Comparison of ENCODE assay signal across 9 cellular contexts in the genomic region with DNA sequence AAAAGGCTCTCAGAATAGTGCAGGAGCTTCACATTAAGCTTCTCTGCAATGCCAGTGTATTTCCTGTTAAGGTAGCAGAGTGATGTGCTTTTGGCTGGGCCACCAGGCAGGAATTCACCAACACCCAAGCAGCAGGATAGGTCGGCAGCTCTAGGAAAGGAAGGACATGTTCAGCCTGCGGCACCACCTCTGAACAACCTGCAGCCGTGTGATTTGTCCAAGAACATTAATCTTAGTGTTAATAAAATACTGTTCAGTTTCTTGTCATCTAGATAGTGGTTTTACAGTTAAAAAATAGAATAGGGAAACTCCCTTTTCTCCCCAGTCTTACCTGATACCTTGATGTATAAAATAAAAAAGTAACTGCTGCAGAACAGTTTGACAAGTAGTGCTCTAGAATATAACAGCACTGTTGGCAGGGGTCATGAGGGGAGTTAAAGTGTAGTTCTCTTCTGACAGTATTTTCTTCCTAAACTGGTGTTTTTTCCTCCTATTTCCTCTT. TPM values are rescaled to one million over a fixed set of nuclear protein-coding genes. Genes with fewer than 3 reads are reported as not detected.
DNase-seq lines count a peak whose midpoint lies in the region; ATAC-seq and TF ChIP-seq lines count a peak whose summit lies in the region.
"Had no signal": no experiment of that assay in that cellular context is flagged by ENCODE, and none has a peak within 500 bp of the region (broad histone marks: within the 10 kb centered on the region; RNA-seq: fewer than 3 reads in every experiment).

No MANE protein-coding gene starts in this region.

- H4K5ac ChIP-seq in mesendoderm (ENCODE audit: low read length): no peak overlapping the region

- peak; percentile 47 for ATAC-seq in GM18861 (IDR thresholded peaks at IDR 0.05; ENCODE audit: unreplicated experiment)
- peak; percentile 33 for ATAC-seq in GM23338
- ATAC-seq in activated B cell treated with CpG ODN at 0.5 μM for 24 hours (ENCODE audit: low read depth): no peak
- no peak for ATAC-seq in HG03045 (IDR thresholded peaks at IDR 0.05; ENCODE audit: unreplicated experiment)
- no peak for ATAC-seq in gastrocnemius medialis
- ATAC-seq in GM21576 (IDR thresholded peaks at IDR 0.05; ENCODE audit: unreplicated experiment): no peak

- H2BK5ac ChIP-seq in mesendoderm (ENCODE audit: low read length): no peak overlapping the region

- TF ChIP-seq CTCF in GM23338 (conservative IDR thresholded peaks at IDR 0.05; ENCODE audit: low read depth in 2 of 2) (no peak), activated B cell treated with CpG ODN at 0.5 μM for 24 hours (IDR thresholded peaks at IDR 0.05) (no peak), gastrocnemius medialis (IDR thresholded peaks at IDR 0.05 in 4 of 5, conservative IDR thresholded peaks at IDR 0.05 in 1 of 5) (no peak)

- no peaks in the 10 kb centered on the region for H3K9me3 ChIP-seq in gastrocnemius medialis

- no peak overlapping the region for H4K8ac ChIP-seq in mesendoderm (ENCODE audit: low read depth, low read length)

- no peak overlapping the region for H3K4ac ChIP-seq in mesendoderm (ENCODE audit: low read depth, low read length)

- no peak overlapping the region for H2AFZ ChIP-seq in GM23338

- H3K4me1 ChIP-seq in GM23338 (ENCODE audit: insufficient read depth): peaks cover 81% of the 10 kb centered on the region
- no peaks in the 10 kb centered on the region for H3K4me1 ChIP-seq in mesendoderm (ENCODE audit: control insufficient read depth, low read depth, low read length)
- H3K4me1 ChIP-seq in gastrocnemius medialis: peaks cover 39 to 45% of the 10 kb centered on the region in 2 donors

- peak; percentile 48 for DNase-seq in GM23338 (ENCODE audit: low spot score)
- DNase-seq in activated B cell treated with CpG ODN at 0.5 μM for 24 hours: no peak
- DNase-seq in mesendoderm: peak; percentile 31
- DNase-seq in gastrocnemius medialis: no peak
- DNase-seq: activated CD4-positive, CD25-positive, alpha-beta regulatory T cell; stimulated activated CD4-positive, alpha-beta T cell treated with anti-CD3 and anti-CD28 coated beads, Interleukin-12 subunit alpha, Interleukin-12 subunit beta, amount 100 ng/mL, for 4 hours had no signal

- H2BK120ac ChIP-seq in mesendoderm (ENCODE audit: low read depth, low read length): no peak overlapping the region

- no peak overlapping the region for H3K56ac ChIP-seq in mesendoderm (ENCODE audit: low read length)

- in situ Hi-C loops in gastrocnemius medialis (cut with MboI; ENCODE audit: low sequenced_read_pairs in 4 of 4): no loop called here

- no peak overlapping the region for H3K9ac ChIP-seq in mesendoderm (ENCODE audit: low read length)

- H3K27ac Mint-ChIP-seq in GM23338 (no peak overlapping the region), activated B cell treated with CpG ODN at 0.5 μM for 24 hours (peak overlapping the region; percentile 66)

- H3K23ac ChIP-seq in mesendoderm (ENCODE audit: low read length): no peak overlapping the region

- peaks cover 8% of the 10 kb centered on the region for H3K79me1 ChIP-seq in mesendoderm (ENCODE audit: low read length)

- TF ChIP-seq POLR2A in gastrocnemius medialis (IDR thresholded peaks at IDR 0.05): no peak

- peaks cover 13% of the 10 kb centered on the region; the same call in 2 of the 3 replicates for H3K36me3 Mint-ChIP-seq in GM23338 (ENCODE audit: low read depth)
- H3K36me3 Mint-ChIP-seq in activated B cell treated with CpG ODN at 0.5 μM for 24 hours (ENCODE audit: low read depth): peaks cover 22% of the 10 kb centered on the region

- no peaks in the 10 kb centered on the region for H3K9me2 ChIP-seq in GM23338 (ENCODE audit: insufficient read depth)

- POLR2A ChIA-PET in activated B cell treated with CpG ODN at 0.5 μM for 24 hours (lab: Charles Lee): interaction anchor here (1.1 kb wide), 1 partner anchor 24 kb away, joined by 3 read pairs; no protein-coding TSS in a partner anchor

- H3K27ac ChIP-seq in GM23338 (ENCODE audit: low read depth) (peak overlapping the region; percentile 68), mesendoderm (ENCODE audit: low read depth, low read length) (no peak overlapping the region), gastrocnemius medialis (no peak overlapping the region)

- H3K27me3 ChIP-seq in GM23338 (ENCODE audit: insufficient read depth) (no peaks in the 10 kb centered on the region), mesendoderm (ENCODE audit: insufficient read depth, low read length, poor library complexity) (no peaks in the 10 kb centered on the region), gastrocnemius medialis (no peaks in the 10 kb centered on the region)

- no CpG with 5 or more reads among the region's 3 CpGs for WGBS in mesendoderm (ENCODE audit: extremely low coverage, insufficient coverage, low lambda C conversion rate)

- H3K4me3 Mint-ChIP-seq in GM23338: no peak overlapping the region
- peak overlapping the region; percentile 7 for H3K4me3 Mint-ChIP-seq in activated B cell treated with CpG ODN at 0.5 μM for 24 hours

- H3K9me3 Mint-ChIP-seq in GM23338: no peaks in the 10 kb centered on the region
- no peaks in the 10 kb centered on the region for H3K9me3 Mint-ChIP-seq in activated B cell treated with CpG ODN at 0.5 μM for 24 hours

- H3K79me2 ChIP-seq in GM23338 (replicated peaks; ENCODE audit: insufficient read depth) (peaks cover 97% of the 10 kb centered on the region), mesendoderm (ENCODE audit: control insufficient read depth, insufficient read depth, low read length) (peaks cover 52% of the 10 kb centered on the region)

- H3K27me3 Mint-ChIP-seq in GM23338 (ENCODE audit: insufficient read depth, low read depth, poor library complexity): peaks cover under 1% of the 10 kb centered on the region
- H3K27me3 Mint-ChIP-seq in activated B cell treated with CpG ODN at 0.5 μM for 24 hours: no peaks in the 10 kb centered on the region

- H4K20me1 ChIP-seq in GM23338 (replicated peaks; ENCODE audit: insufficient read depth): no peaks in the 10 kb centered on the region

- H3K4me3 ChIP-seq in GM23338 (no peak overlapping the region), mesendoderm (ENCODE audit: low read length) (no peak overlapping the region), gastrocnemius medialis (no peak overlapping the region)

- H3K4me1 Mint-ChIP-seq in GM23338 (peaks cover 73% of the 10 kb centered on the region), activated B cell treated with CpG ODN at 0.5 μM for 24 hours (peaks cover 80% of the 10 kb centered on the region)

- H3K36me3 ChIP-seq in GM23338 (ENCODE audit: insufficient read depth): no peaks in the 10 kb centered on the region
- H3K36me3 ChIP-seq in mesendoderm (ENCODE audit: control insufficient read depth, insufficient read depth, low read length): no peaks in the 10 kb centered on the region
- no peaks in the 10 kb centered on the region for H3K36me3 ChIP-seq in gastrocnemius medialis

- no peak overlapping the region for H3K18ac ChIP-seq in mesendoderm (ENCODE audit: low read length)

- intact Hi-C loops in activated B cell treated with CpG ODN at 0.5 μM for 24 hours (cut with micrococcal nuclease) (loop anchor here (1.0 to 2.0 kb wide), 2 partner anchors 12 to 17 kb away; no protein-coding TSS in a partner anchor), gastrocnemius medialis (cut with DNase I; ENCODE audit: low total_unique reads) (no loop called here)

- no peaks in the 10 kb centered on the region for H3F3A ChIP-seq in GM23338 (replicated peaks; ENCODE audit: low read depth)

- peak overlapping the region; percentile 58 for H3K4me2 ChIP-seq in GM23338
- no peak overlapping the region for H3K4me2 ChIP-seq in mesendoderm (ENCODE audit: low read length)

- CTCF ChIA-PET in activated B cell treated with CpG ODN at 0.5 μM for 24 hours (lab: Charles Lee): interaction anchor here (1.2 kb wide), 1 partner anchor 24 kb away, joined by 3 read pairs; no protein-coding TSS in a partner anchor

- H2AK5ac ChIP-seq in mesendoderm (ENCODE audit: low read length): no peak overlapping the region

- no peak overlapping the region for H2BK15ac ChIP-seq in mesendoderm (replicated peaks; ENCODE audit: low read depth)

RNA-seq across cellular contexts. Expression of gene ZNF292, which starts 18.8 kb away (rescaled TPM):
- 39.8 and 45.7 TPM in 2 replicates for total RNA-seq in GM23338 (2014; rRNA removed; shearing (Covaris generic))
- polyA plus RNA-seq in GM23338 (2016; fragmentation: Nextera tagmentation; extraction: Ambion mirVana): 47.9 and 67.9 TPM in 2 replicates
- total RNA-seq in activated B cell treated with CpG ODN at 0.5 μM for 24 hours (54.8 and 66.6 TPM in 2 replicates), gastrocnemius medialis (10 to 100 TPM; 10.7 to 21.7 (median 11.5) TPM)
- polyA plus RNA-seq in mesendoderm (2013, experiment 1 of 2): 11.2 TPM
- 10.5 TPM for polyA plus RNA-seq in mesendoderm (2013, experiment 2 of 2)

Comparison
In these comparisons a context has a peak if more than half of its experiments do, and no peak if none do; other contexts are left out.
1. ATAC-seq: peak in GM18861 (single experiment) and GM23338 (single experiment); none in activated B cell treated with CpG ODN at 0.5 μM for 24 hours (single experiment), HG03045 (single experiment), gastrocnemius medialis (0 of 2) and GM21576 (single experiment).
2. DNase-seq: peak in GM23338 (single experiment) and mesendoderm (single experiment); none in activated B cell treated with CpG ODN at 0.5 μM for 24 hours (single experiment) and gastrocnemius medialis (0 of 2).